Comparison of ENCODE assay signal across 23 cellular contexts in the genomic region with DNA sequence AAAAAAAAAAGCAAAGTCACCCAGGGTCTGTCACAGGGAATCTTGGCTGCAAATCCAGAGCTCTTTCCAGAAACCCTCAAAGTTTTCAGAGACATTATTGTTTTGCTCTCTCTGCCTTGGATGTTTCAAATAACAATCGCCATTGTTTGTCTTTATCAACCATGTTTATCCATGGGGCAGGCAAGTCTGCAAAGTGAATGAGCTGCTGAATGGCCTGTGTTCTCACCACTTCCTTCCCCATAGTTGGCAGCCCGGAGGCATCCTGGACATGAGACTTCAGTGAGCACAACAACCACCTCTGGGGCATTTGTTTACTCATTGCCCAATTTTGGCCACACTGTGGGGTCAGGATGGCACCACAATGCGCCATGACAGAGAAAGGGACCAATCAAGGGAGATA. TPM values are rescaled to one million over a fixed set of nuclear protein-coding genes. Genes with fewer than 3 reads are reported as not detected.
DNase-seq lines count a peak whose midpoint lies in the region; ATAC-seq and TF ChIP-seq lines count a peak whose summit lies in the region.
"Had no signal": no experiment of that assay in that cellular context is flagged by ENCODE, and none has a peak within 500 bp of the region (broad histone marks: within the 10 kb centered on the region; RNA-seq: fewer than 3 reads in every experiment).

No MANE protein-coding gene starts in this region.

- ATAC-seq in WTC11, result no peak
- ATAC-seq: activated naive CD4-positive, alpha-beta T cell treated with anti-CD3 and anti-CD28 coated beads, Interleukin-2, amount 50 U/mL, for 72 hours; heart left ventricle; lower lobe of right lung; natural killer cell treated with Interleukin-12 subunit alpha and Interleukin-12 subunit beta and Interleukin-15 and Interleukin-18, amount 100 ng/mL, for 72 hours; PC-3 had no signal

- POLR2A ChIA-PET in WTC11 (lab: Charles Lee), result no interaction called here

- peaks cover 7% of the 10 kb centered on the region for H3K9me3 Mint-ChIP-seq in WTC11

- H3K27ac Mint-ChIP-seq in WTC11, result no peak overlapping the region
- H3K27ac Mint-ChIP-seq: activated naive CD4-positive, alpha-beta T cell treated with anti-CD3 and anti-CD28 coated beads, Interleukin-2, amount 50 U/mL, for 72 hours; CD4-positive, alpha-beta memory T cell; natural killer cell treated with Interleukin-12 subunit alpha and Interleukin-12 subunit beta and Interleukin-15 and Interleukin-18, amount 100 ng/mL, for 72 hours had no signal

- DNase-seq in H4 (ENCODE audit: low spot score) (peak; percentile 62), astrocyte of the hippocampus (ENCODE audit: low read depth, low spot score) (peak; percentile 35), inferior parietal cortex (ENCODE audit: extremely low spot score) (peak; percentile 62), putamen (ENCODE audit: low spot score) (peak; percentile 26), islet precursor cell (no peak), WTC11 (ENCODE audit: low spot score) (no peak), kidney tubule cell (ENCODE audit: low spot score) (no peak)
- DNase-seq: activated CD4-positive, alpha-beta T cell treated with anti-CD3 and anti-CD28 coated beads for 48 hours; activated CD8-positive, alpha-beta memory T cell treated with anti-CD3 and anti-CD28 coated beads for 24 hours; activated effector memory CD4-positive, alpha-beta T cell treated with Interleukin-2 at 50 U/mL for 16 hours; activated T-cell treated with anti-CD3 and anti-CD28 coated beads for 4 hours; AML-193; CD4-positive, alpha-beta memory T cell; GOT3; heart left ventricle; lower lobe of right lung; NCI-H2029; NCI-H526; PC-3; stimulated activated naive CD4-positive, alpha-beta T cell; T-helper 2 cell had no signal

- peaks cover 7% of the 10 kb centered on the region for H3K4me1 Mint-ChIP-seq in WTC11
- H3K4me1 Mint-ChIP-seq: CD4-positive, alpha-beta memory T cell had no signal

- CTCF ChIA-PET in WTC11 (lab: Charles Lee), result interaction anchor here (0.5 to 6.6 kb wide), 5 partner anchors 8 to 118 kb away, joined by 3 to 31 read pairs (median 7); no protein-coding TSS in a partner anchor

- peaks cover 4% of the 10 kb centered on the region for H3K27me3 Mint-ChIP-seq in WTC11 (ENCODE audit: low read depth)

- TF ChIP-seq CTCF in WTC11 (IDR thresholded peaks at IDR 0.05), result no peak

- peaks cover 5% of the 10 kb centered on the region for H3K36me3 Mint-ChIP-seq in WTC11

- no peak overlapping the region for H3K4me3 Mint-ChIP-seq in WTC11
- H3K4me3 Mint-ChIP-seq: CD4-positive, alpha-beta memory T cell; natural killer cell treated with Interleukin-12 subunit alpha and Interleukin-12 subunit beta and Interleukin-15 and Interleukin-18, amount 100 ng/mL, for 72 hours had no signal

TF ChIP-seq in WTC11, 78 proteins besides CTCF, POLR2A, EP300 and RAD21 (continues in another document):
- TF ChIP-seq, protein P1, sequence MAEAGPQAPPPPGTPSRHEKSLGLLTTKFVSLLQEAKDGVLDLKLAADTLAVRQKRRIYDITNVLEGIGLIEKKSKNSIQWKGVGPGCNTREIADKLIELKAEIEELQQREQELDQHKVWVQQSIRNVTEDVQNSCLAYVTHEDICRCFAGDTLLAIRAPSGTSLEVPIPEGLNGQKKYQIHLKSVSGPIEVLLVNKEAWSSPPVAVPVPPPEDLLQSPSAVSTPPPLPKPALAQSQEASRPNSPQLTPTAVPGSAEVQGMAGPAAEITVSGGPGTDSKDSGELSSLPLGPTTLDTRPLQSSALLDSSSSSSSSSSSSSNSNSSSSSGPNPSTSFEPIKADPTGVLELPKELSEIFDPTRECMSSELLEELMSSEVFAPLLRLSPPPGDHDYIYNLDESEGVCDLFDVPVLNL (CRISPR knock-in tag; IDR thresholded peaks at IDR 0.05; ENCODE audit: borderline replicate concordance, low read depth), result no peak
- TF ChIP-seq, protein P2, sequence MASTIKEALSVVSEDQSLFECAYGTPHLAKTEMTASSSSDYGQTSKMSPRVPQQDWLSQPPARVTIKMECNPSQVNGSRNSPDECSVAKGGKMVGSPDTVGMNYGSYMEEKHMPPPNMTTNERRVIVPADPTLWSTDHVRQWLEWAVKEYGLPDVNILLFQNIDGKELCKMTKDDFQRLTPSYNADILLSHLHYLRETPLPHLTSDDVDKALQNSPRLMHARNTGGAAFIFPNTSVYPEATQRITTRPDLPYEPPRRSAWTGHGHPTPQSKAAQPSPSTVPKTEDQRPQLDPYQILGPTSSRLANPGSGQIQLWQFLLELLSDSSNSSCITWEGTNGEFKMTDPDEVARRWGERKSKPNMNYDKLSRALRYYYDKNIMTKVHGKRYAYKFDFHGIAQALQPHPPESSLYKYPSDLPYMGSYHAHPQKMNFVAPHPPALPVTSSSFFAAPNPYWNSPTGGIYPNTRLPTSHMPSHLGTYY (CRISPR knock-in tag; IDR thresholded peaks at IDR 0.05), result no peak
- TF ChIP-seq SMAD4 (CRISPR knock-in tag; IDR thresholded peaks at IDR 0.05) (no peak), ZNF232 (CRISPR knock-in tag; IDR thresholded peaks at IDR 0.05) (no peak), ZNF396 (CRISPR knock-in tag; IDR thresholded peaks at IDR 0.05; ENCODE audit: borderline replicate concordance) (no peak), ZNF317 (CRISPR knock-in tag; IDR thresholded peaks at IDR 0.05; ENCODE audit: borderline replicate concordance, low read depth) (no peak)
- TF ChIP-seq, protein P3, sequence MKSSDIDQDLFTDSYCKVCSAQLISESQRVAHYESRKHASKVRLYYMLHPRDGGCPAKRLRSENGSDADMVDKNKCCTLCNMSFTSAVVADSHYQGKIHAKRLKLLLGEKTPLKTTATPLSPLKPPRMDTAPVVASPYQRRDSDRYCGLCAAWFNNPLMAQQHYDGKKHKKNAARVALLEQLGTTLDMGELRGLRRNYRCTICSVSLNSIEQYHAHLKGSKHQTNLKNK (CRISPR knock-in tag; IDR thresholded peaks at IDR 0.05), result no peak
- TF ChIP-seq, protein P4, sequence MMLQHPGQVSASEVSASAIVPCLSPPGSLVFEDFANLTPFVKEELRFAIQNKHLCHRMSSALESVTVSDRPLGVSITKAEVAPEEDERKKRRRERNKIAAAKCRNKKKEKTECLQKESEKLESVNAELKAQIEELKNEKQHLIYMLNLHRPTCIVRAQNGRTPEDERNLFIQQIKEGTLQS (CRISPR knock-in tag; conservative IDR thresholded peaks at IDR 0.05), result no peak
- TF ChIP-seq, protein P5, sequence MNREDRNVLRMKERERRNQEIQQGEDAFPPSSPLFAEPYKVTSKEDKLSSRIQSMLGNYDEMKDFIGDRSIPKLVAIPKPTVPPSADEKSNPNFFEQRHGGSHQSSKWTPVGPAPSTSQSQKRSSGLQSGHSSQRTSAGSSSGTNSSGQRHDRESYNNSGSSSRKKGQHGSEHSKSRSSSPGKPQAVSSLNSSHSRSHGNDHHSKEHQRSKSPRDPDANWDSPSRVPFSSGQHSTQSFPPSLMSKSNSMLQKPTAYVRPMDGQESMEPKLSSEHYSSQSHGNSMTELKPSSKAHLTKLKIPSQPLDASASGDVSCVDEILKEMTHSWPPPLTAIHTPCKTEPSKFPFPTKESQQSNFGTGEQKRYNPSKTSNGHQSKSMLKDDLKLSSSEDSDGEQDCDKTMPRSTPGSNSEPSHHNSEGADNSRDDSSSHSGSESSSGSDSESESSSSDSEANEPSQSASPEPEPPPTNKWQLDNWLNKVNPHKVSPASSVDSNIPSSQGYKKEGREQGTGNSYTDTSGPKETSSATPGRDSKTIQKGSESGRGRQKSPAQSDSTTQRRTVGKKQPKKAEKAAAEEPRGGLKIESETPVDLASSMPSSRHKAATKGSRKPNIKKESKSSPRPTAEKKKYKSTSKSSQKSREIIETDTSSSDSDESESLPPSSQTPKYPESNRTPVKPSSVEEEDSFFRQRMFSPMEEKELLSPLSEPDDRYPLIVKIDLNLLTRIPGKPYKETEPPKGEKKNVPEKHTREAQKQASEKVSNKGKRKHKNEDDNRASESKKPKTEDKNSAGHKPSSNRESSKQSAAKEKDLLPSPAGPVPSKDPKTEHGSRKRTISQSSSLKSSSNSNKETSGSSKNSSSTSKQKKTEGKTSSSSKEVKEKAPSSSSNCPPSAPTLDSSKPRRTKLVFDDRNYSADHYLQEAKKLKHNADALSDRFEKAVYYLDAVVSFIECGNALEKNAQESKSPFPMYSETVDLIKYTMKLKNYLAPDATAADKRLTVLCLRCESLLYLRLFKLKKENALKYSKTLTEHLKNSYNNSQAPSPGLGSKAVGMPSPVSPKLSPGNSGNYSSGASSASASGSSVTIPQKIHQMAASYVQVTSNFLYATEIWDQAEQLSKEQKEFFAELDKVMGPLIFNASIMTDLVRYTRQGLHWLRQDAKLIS (CRISPR knock-in tag; IDR thresholded peaks at IDR 0.05; ENCODE audit: borderline replicate concordance), result no peak
- TF ChIP-seq, protein P6, sequence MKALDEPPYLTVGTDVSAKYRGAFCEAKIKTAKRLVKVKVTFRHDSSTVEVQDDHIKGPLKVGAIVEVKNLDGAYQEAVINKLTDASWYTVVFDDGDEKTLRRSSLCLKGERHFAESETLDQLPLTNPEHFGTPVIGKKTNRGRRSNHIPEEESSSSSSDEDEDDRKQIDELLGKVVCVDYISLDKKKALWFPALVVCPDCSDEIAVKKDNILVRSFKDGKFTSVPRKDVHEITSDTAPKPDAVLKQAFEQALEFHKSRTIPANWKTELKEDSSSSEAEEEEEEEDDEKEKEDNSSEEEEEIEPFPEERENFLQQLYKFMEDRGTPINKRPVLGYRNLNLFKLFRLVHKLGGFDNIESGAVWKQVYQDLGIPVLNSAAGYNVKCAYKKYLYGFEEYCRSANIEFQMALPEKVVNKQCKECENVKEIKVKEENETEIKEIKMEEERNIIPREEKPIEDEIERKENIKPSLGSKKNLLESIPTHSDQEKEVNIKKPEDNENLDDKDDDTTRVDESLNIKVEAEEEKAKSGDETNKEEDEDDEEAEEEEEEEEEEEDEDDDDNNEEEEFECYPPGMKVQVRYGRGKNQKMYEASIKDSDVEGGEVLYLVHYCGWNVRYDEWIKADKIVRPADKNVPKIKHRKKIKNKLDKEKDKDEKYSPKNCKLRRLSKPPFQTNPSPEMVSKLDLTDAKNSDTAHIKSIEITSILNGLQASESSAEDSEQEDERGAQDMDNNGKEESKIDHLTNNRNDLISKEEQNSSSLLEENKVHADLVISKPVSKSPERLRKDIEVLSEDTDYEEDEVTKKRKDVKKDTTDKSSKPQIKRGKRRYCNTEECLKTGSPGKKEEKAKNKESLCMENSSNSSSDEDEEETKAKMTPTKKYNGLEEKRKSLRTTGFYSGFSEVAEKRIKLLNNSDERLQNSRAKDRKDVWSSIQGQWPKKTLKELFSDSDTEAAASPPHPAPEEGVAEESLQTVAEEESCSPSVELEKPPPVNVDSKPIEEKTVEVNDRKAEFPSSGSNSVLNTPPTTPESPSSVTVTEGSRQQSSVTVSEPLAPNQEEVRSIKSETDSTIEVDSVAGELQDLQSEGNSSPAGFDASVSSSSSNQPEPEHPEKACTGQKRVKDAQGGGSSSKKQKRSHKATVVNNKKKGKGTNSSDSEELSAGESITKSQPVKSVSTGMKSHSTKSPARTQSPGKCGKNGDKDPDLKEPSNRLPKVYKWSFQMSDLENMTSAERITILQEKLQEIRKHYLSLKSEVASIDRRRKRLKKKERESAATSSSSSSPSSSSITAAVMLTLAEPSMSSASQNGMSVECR (CRISPR knock-in tag; IDR thresholded peaks at IDR 0.05; ENCODE audit: borderline replicate concordance), result no peak

RNA-seq across cellular contexts. Expression of a gene that starts 53.1 kb away (rescaled TPM):
- total RNA-seq in H4 (2014; rRNA removed; shearing (Covaris generic)), result 14.4 and 33.8 TPM in 2 replicates
- 153 to 211 TPM (median 161 TPM) in 3 replicates for total RNA-seq in WTC11 (2021)

Comparison
In these comparisons a context has a peak if more than half of its experiments do, and no peak if none do; other contexts are left out.
1. DNase-seq: peak in H4 (single experiment), astrocyte of the hippocampus (single experiment), inferior parietal cortex (single experiment) and putamen (single experiment); none in islet precursor cell (single experiment), WTC11 (single experiment) and kidney tubule cell (single experiment).